ENCODE assay signal across 38 cellular contexts in genomic region chr14:57498035-57498434, GRCh38. TPM values are rescaled to one million over a fixed set of nuclear protein-coding genes. Genes with fewer than 3 reads are reported as not detected.
"Had no signal": no experiment of that assay in that cellular context is flagged by ENCODE, and none has a peak within 500 bp of the region (broad histone marks: within the 10 kb centered on the region; RNA-seq: fewer than 3 reads in every experiment).

No MANE protein-coding gene starts in this region.

- H3K9me3 ChIP-seq: MG63 had no signal

- H3K36me3 ChIP-seq: MG63 had no signal

- H3K27me3 ChIP-seq: MG63 had no signal

- H3K9ac ChIP-seq: KMS-11 had no signal

- H3K4me3 ChIP-seq: MG63 had no signal

- H3K4me2 ChIP-seq: KMS-11 had no signal

- DNase-seq: Karpas-422, Kasumi-1, MG63, MM.1S, MV-4-11, NCI-H1048, NCI-H1092, NCI-H1092 treated with DMSO at 0.1 percent for 48 hours, NCI-H1105, NCI-H1105 treated with DMSO at 0.1 percent for 48 hours, NCI-H1417, NCI-H1417 treated with DMSO at 0.1 percent for 48 hours, NCI-H1436, NCI-H1436 treated with DMSO at 0.1 percent for 48 hours, NCI-H146, NCI-H1694, NCI-H1694 treated with DMSO at 0.1 percent for 48 hours, NCI-H187, NCI-H187 treated with DMSO at 0.1 percent for 48 hours, NCI-H1930, NCI-H2029, NCI-H2029 treated with DMSO at 0.1 percent for 48 hours, NCI-H2081, NCI-H2081 treated with DMSO at 0.1 percent for 48 hours, NCI-H2107, NCI-H2171, NCI-H2171 treated with DMSO at 0.1 percent for 48 hours, NCI-H2227 treated with DMSO at 0.1 percent for 48 hours, NCI-H226, NCI-H345, NCI-H446, NCI-H446 treated with DMSO at 0.1 percent for 48 hours, NCI-H510A had no signal

- H3K27ac ChIP-seq: KMS-11 had no signal

RNA-seq across cellular contexts. Expression of gene CCDC198, which starts 4.4 kb away (rescaled TPM):
- total RNA-seq: LHCN-M2, M059J, MCF 10A, NCI-H460 had no signal
